ENCODE assay signal across 28 cellular contexts in genomic region chr2:219512524-219513216, GRCh38. TPM values are rescaled to one million over a fixed set of nuclear protein-coding genes. Genes with fewer than 3 reads are reported as not detected.
DNase-seq lines count a peak whose midpoint lies in the region; ATAC-seq, FAIRE-seq and TF ChIP-seq lines count a peak whose summit lies in the region.
"Had no signal": no experiment of that assay in that cellular context is flagged by ENCODE, and none has a peak within 500 bp of the region (broad histone marks: within the 10 kb centered on the region; RNA-seq: fewer than 3 reads in every experiment).

No MANE protein-coding gene starts in this region.

- H3K36me3 ChIP-seq in HepG2 (replicated peaks in 1 of 2; ENCODE audit: control insufficient read depth in 1 of 2, insufficient read depth in 2 of 2, low read length in 2 of 2) (no peaks in the 10 kb centered on the region), right lobe of liver (no peaks in the 10 kb centered on the region), WERI-Rb-1 (no peaks in the 10 kb centered on the region; the same call in 1 of the 2 replicates), prostate gland (no peaks in the 10 kb centered on the region)
- H3K36me3 ChIP-seq: suprapubic skin had no signal

- no peaks in the 10 kb centered on the region for H3K79me2 ChIP-seq in HepG2 (ENCODE audit: insufficient read depth, low read length)

- H3K4me3 Mint-ChIP-seq in nephron: peak overlapping the region in 1 of 3 experiments; percentile 66
- H3K4me3 Mint-ChIP-seq: activated naive CD4-positive, alpha-beta T cell treated with anti-CD3 and anti-CD28 coated beads, Interleukin-2, amount 50 U/mL, for 24 hours; stimulated activated memory B cell treated with anti-CD40 and anti-IgM and Interleukin-4, amounts not matched to agents 10 μg/mL and 1 μg/mL and 100 μg/mL, for 72 hours had no signal

- peaks cover 11% of the 10 kb centered on the region; the same call in 1 of the 2 replicates for H4K20me1 ChIP-seq in HepG2 (ENCODE audit: insufficient read depth, low read length)

- H3K27me3 Mint-ChIP-seq in nephron (ENCODE audit: low read depth): peaks cover 78% of the 10 kb centered on the region

- H3K9ac ChIP-seq in HepG2 (ENCODE audit: insufficient read depth, low read depth, low read length): no peak overlapping the region
- H3K9ac ChIP-seq: KMS-11 had no signal

- H3K4me3 ChIP-seq in HepG2 (replicated peaks in 1 of 3; ENCODE audit: insufficient read depth in 1 of 3, low read depth in 2 of 3, low read length in 3 of 3): peak overlapping the region in 1 of 3 experiments; percentile 10; a peak in 1 of 6 replicates
- no peak overlapping the region for H3K4me3 ChIP-seq in right lobe of liver
- peak overlapping the region; percentile 26 for H3K4me3 ChIP-seq in WERI-Rb-1 (ENCODE audit: low read depth, low read length)
- H3K4me3 ChIP-seq in prostate gland: no peak overlapping the region
- H3K4me3 ChIP-seq: GM12878, lung, suprapubic skin had no signal

- peaks cover 34% of the 10 kb centered on the region for H3K4me1 ChIP-seq in HepG2 (ENCODE audit: insufficient read depth, low read length)
- H3K4me1 ChIP-seq in right lobe of liver: peaks cover 0 to 3% (median 0%) of the 10 kb centered on the region in 4 donors
- H3K4me1 ChIP-seq in prostate gland (replicated peaks): peaks cover 2% of the 10 kb centered on the region

- H3K9me3 ChIP-seq in HepG2 (ENCODE audit: low read length) (no peaks in the 10 kb centered on the region), right lobe of liver (no peaks in the 10 kb centered on the region), WERI-Rb-1 (ENCODE audit: severe bottlenecking) (no peaks in the 10 kb centered on the region), prostate gland (no peaks in the 10 kb centered on the region)
- H3K9me3 ChIP-seq: suprapubic skin had no signal

- TF ChIP-seq EP300 in HepG2 (IDR thresholded peaks at IDR 0.05; ENCODE audit: low read depth in 2 of 2, low read length in 2 of 2) (no peak), HepG2 (CRISPR knock-in tag; IDR thresholded peaks at IDR 0.05; ENCODE audit: borderline replicate concordance) (no peak)

- no peak overlapping the region for H2AFZ ChIP-seq in HepG2 (ENCODE audit: low read length)

- BruUV-seq in HepG2 (replicated peaks; lab: Mats Ljungman, UMichigan): no TSS peak

- FAIRE-seq in HepG2 (lab: Jason Lieb, UNC): no peak
- FAIRE-seq: GM12878, urothelium cell line had no signal

- DNase-seq in HepG2 (ENCODE audit: low spot score) (no peak), right lobe of liver (no peak), WERI-Rb-1 (peak; percentile 92), prostate gland (ENCODE audit: low spot score) (no peak), NCI-H748 treated with DMSO at 0.1 percent for 48 hours (lab: John Stamatoyannopoulos, UW) (no peak)
- DNase-seq: activated CD4-positive, alpha-beta T cell treated with anti-CD3 and anti-CD28 coated beads, Interleukin-2, amount 50 U/mL, for 4 hours; activated CD4-positive, CD25-positive, alpha-beta regulatory T cell; activated CD8-positive, alpha-beta memory T cell treated with anti-CD3 and anti-CD28 coated beads, Interleukin-2, amount 50 U/mL, for 4 hours; NCI-H187 treated with DMSO at 0.1 percent for 48 hours; NCI-H226; nucleus accumbens; Right ventricle myocardium superior; SW 1271; T1000 had no signal

- POLR2A ChIA-PET in HepG2 (lab: Yijun Ruan, JAX): interaction anchor here (7.7 kb wide), 1 partner anchor 14 kb away, joined by 94 read pairs; the partner anchor contains the start of gene GMPPA

- H3K27ac Mint-ChIP-seq in nephron: peak overlapping the region; percentile 53 to 66 (median 63)
- H3K27ac Mint-ChIP-seq: activated naive CD4-positive, alpha-beta T cell treated with anti-CD3 and anti-CD28 coated beads, Interleukin-2, amount 50 U/mL, for 24 hours; stimulated activated memory B cell treated with anti-CD40 and anti-IgM and Interleukin-4, amounts not matched to agents 10 μg/mL and 1 μg/mL and 100 μg/mL, for 72 hours had no signal

- in situ Hi-C loops in HepG2 (cut with HindIII; ENCODE audit: extremely low pct_ligation_motif_present, low pct_unique_long_range_greater_than_20kb): no loop called here

- no peaks in the 10 kb centered on the region for H3K36me3 Mint-ChIP-seq in nephron (ENCODE audit: low read depth)
- H3K36me3 Mint-ChIP-seq: activated naive CD4-positive, alpha-beta T cell treated with anti-CD3 and anti-CD28 coated beads, Interleukin-2, amount 50 U/mL, for 24 hours had no signal

- TF ChIP-seq POLR2A in HepG2 (IDR thresholded peaks at IDR 0.05; ENCODE audit: insufficient read depth in 1 of 2, low read depth in 2 of 2, low read length in 2 of 2): no peak
- TF ChIP-seq POLR2A in right lobe of liver (IDR thresholded peaks at IDR 0.05): no peak
- no peak for TF ChIP-seq POLR2A in prostate gland (IDR thresholded peaks at IDR 0.05)

- TF ChIP-seq RAD21 in HepG2 (CRISPR knock-in tag; IDR thresholded peaks at IDR 0.05): peak; percentile 15; the same call in 1 of the 2 replicates

- TF ChIP-seq CTCF in HepG2 (CRISPR knock-in tag; IDR thresholded peaks at IDR 0.05) (peak; percentile 36; the same call in 1 of the 2 replicates), right lobe of liver (IDR thresholded peaks at IDR 0.05) (no peak), WERI-Rb-1 (IDR thresholded peaks at IDR 0.05; ENCODE audit: low read depth, low read length) (no peak), nephron (IDR thresholded peaks at IDR 0.05; ENCODE audit: unreplicated experiment in 3 of 3) (no peak), prostate gland (IDR thresholded peaks at IDR 0.05) (no peak)

- ATAC-seq in HepG2 (peak; percentile 42), right lobe of liver (no peak), GM18498 (IDR thresholded peaks at IDR 0.05; ENCODE audit: unreplicated experiment) (no peak), HG03354 (IDR thresholded peaks at IDR 0.05; ENCODE audit: poor library complexity, severe bottlenecking, unreplicated experiment) (no peak)
- ATAC-seq: GM12878; stimulated activated memory B cell treated with anti-CD40 and anti-IgM and Interleukin-4, amounts not matched to agents 10 μg/mL and 1 μg/mL and 100 μg/mL, for 72 hours had no signal

- CTCF ChIA-PET in HepG2 (lab: Yijun Ruan, JAX; ENCODE audit: low intra/inter-chr PET ratio, low total read pairs): no interaction called here

- H3K27ac ChIP-seq in HepG2 (ENCODE audit: extremely low read length, insufficient read depth, low read length): no peak overlapping the region
- H3K27ac ChIP-seq in right lobe of liver: no peak overlapping the region
- peak overlapping the region; percentile 98 for H3K27ac ChIP-seq in WERI-Rb-1
- H3K27ac ChIP-seq in prostate gland: no peak overlapping the region
- H3K27ac ChIP-seq: KMS-11, suprapubic skin had no signal

- no peaks in the 10 kb centered on the region for H3K9me3 Mint-ChIP-seq in nephron
- H3K9me3 Mint-ChIP-seq: activated naive CD4-positive, alpha-beta T cell treated with anti-CD3 and anti-CD28 coated beads, Interleukin-2, amount 50 U/mL, for 24 hours; stimulated activated memory B cell treated with anti-CD40 and anti-IgM and Interleukin-4, amounts not matched to agents 10 μg/mL and 1 μg/mL and 100 μg/mL, for 72 hours had no signal

- H3K27me3 ChIP-seq in HepG2 (ENCODE audit: control insufficient read depth in 1 of 2, insufficient read depth in 2 of 2, low read length in 2 of 2) (peaks cover 16 to 68% of the 10 kb centered on the region in 2 experiments), right lobe of liver (no peaks in the 10 kb centered on the region), WERI-Rb-1 (ENCODE audit: insufficient read depth, low read depth, severe bottlenecking) (no peaks in the 10 kb centered on the region), prostate gland (replicated peaks; ENCODE audit: insufficient read depth) (peaks cover 9% of the 10 kb centered on the region)

- H3K4me2 ChIP-seq in HepG2 (ENCODE audit: low read depth, low read length): peak overlapping the region; percentile 20
- H3K4me2 ChIP-seq: KMS-11 had no signal

- WGBS in HepG2 (ENCODE audit: low lambda C conversion rate): 2% methylated on average over 15 of the region's 16 CpGs
- WGBS in right lobe of liver (ENCODE audit: insufficient coverage, low coverage, low lambda C conversion rate, missing lambda C conversion rate): 12% methylated on average over 13 of the region's 16 CpGs
- 38% methylated on average over 16 of the region's 16 CpGs for WGBS in prostate gland

- intact Hi-C loops in HepG2 (cut with micrococcal nuclease; ENCODE audit: unreplicated experiment) (no loop called here), right lobe of liver (cut with DNase I) (no loop called here), prostate gland (cut with DNase I) (loop anchor here (10.0 kb wide), 1 partner anchor 338 kb away; the partner anchor contains the start of genes CNPPD1, RETREG2 and SLC23A3)

- peaks cover 65% of the 10 kb centered on the region for H3K4me1 Mint-ChIP-seq in nephron

RNA-seq across cellular contexts. Expression of gene ASIC4, which starts 1.6 kb away (rescaled TPM):
- total RNA-seq in HepG2 (2016; rRNA removed; fragmentation: Illumina TruSeq; extraction: Trizol): not detected in 2 replicates
- total RNA-seq in HepG2 (2016; cell fraction: cytosol; rRNA removed; fragmentation: Illumina TruSeq; extraction: Trizol; ENCODE audit: low read depth): not detected in 2 replicates
- total RNA-seq in HepG2 (2016; cell fraction: insoluble cytoplasmic fraction; rRNA removed; fragmentation: Illumina TruSeq; extraction: Trizol): not detected in 2 replicates
- total RNA-seq in HepG2 (2016; cell fraction: membrane; rRNA removed; fragmentation: Illumina TruSeq; extraction: Trizol): not detected in 2 replicates
- total RNA-seq in HepG2 (2016; cell fraction: nucleus; rRNA removed; fragmentation: Illumina TruSeq; extraction: Trizol): not detected in 2 replicates
- polyA plus RNA-seq in HepG2 (2011; rRNA removed): 0.03 TPM in 2 replicates
- polyA plus RNA-seq in HepG2 (2011; cell fraction: cytosol; rRNA removed): 0.01 TPM in 1 of 2 replicates, not detected in the other
- polyA plus RNA-seq in HepG2 (2011; cell fraction: nucleus; rRNA removed): 0.23 and 0.24 TPM in 2 replicates
- not detected in 2 replicates for polyA plus RNA-seq in HepG2 (2012)
- polyA plus RNA-seq in HepG2 (2016; cell fraction: cytosol; fragmentation: Illumina TruSeq; extraction: Trizol; ENCODE audit: low read depth): not detected in 2 replicates
- polyA plus RNA-seq in HepG2 (2016; cell fraction: insoluble cytoplasmic fraction; fragmentation: Illumina TruSeq; extraction: Trizol; ENCODE audit: low read depth): not detected in 2 replicates
- polyA plus RNA-seq in HepG2 (2016; cell fraction: membrane; fragmentation: Illumina TruSeq; extraction: Trizol; ENCODE audit: low read depth): not detected in 2 replicates
- polyA plus RNA-seq in HepG2 (2016; cell fraction: nucleus; fragmentation: Illumina TruSeq; extraction: Trizol; ENCODE audit: insufficient read depth, low read depth): 0.16 TPM in 1 of 2 replicates, not detected in the other
- polyA minus RNA-seq in HepG2 (2011; rRNA and poly(A)+ RNA removed; ENCODE audit: low replicate concordance): 0.06 and 0.07 TPM in 2 replicates
- polyA minus RNA-seq in HepG2 (2011; cell fraction: cytosol; rRNA and poly(A)+ RNA removed): not detected in 2 replicates
- 0.12 and 0.26 TPM in 2 replicates for polyA minus RNA-seq in HepG2 (2011; cell fraction: nucleus; rRNA and poly(A)+ RNA removed)
- not detected for total RNA-seq in right lobe of liver
- total RNA-seq in prostate gland: under 1 TPM; 0.09 to 0.45 TPM
- total RNA-seq: Daoy, glomerular endothelial cell, GM12878, mucosa of gallbladder, Right ventricle myocardium superior, suprapubic skin had no signal
- polyA plus RNA-seq: fibroblast of lung had no signal

RNA-seq across cellular contexts. Expression of gene GMPPA, which starts 14.0 kb away (rescaled TPM):
- 81.1 and 88.7 TPM in 2 replicates for total RNA-seq in HepG2 (2016; rRNA removed; fragmentation: Illumina TruSeq; extraction: Trizol)
- total RNA-seq in HepG2 (2016; cell fraction: cytosol; rRNA removed; fragmentation: Illumina TruSeq; extraction: Trizol; ENCODE audit: low read depth): 41.1 and 50.9 TPM in 2 replicates
- total RNA-seq in HepG2 (2016; cell fraction: insoluble cytoplasmic fraction; rRNA removed; fragmentation: Illumina TruSeq; extraction: Trizol): 81.2 and 82.9 TPM in 2 replicates
- 59.8 and 79.0 TPM in 2 replicates for total RNA-seq in HepG2 (2016; cell fraction: membrane; rRNA removed; fragmentation: Illumina TruSeq; extraction: Trizol)
- 39.6 and 46.3 TPM in 2 replicates for total RNA-seq in HepG2 (2016; cell fraction: nucleus; rRNA removed; fragmentation: Illumina TruSeq; extraction: Trizol)
- polyA plus RNA-seq in HepG2 (2011; rRNA removed): 106 and 115 TPM in 2 replicates
- 98.1 and 128 TPM in 2 replicates for polyA plus RNA-seq in HepG2 (2011; cell fraction: cytosol; rRNA removed)
- 123 and 155 TPM in 2 replicates for polyA plus RNA-seq in HepG2 (2011; cell fraction: nucleus; rRNA removed)
- 44.8 and 45.3 TPM in 2 replicates for polyA plus RNA-seq in HepG2 (2012)
- polyA plus RNA-seq in HepG2 (2016; cell fraction: cytosol; fragmentation: Illumina TruSeq; extraction: Trizol; ENCODE audit: low read depth): 40.7 and 53.5 TPM in 2 replicates
- 88.1 and 98.3 TPM in 2 replicates for polyA plus RNA-seq in HepG2 (2016; cell fraction: insoluble cytoplasmic fraction; fragmentation: Illumina TruSeq; extraction: Trizol; ENCODE audit: low read depth)
- 54.7 and 71.1 TPM in 2 replicates for polyA plus RNA-seq in HepG2 (2016; cell fraction: membrane; fragmentation: Illumina TruSeq; extraction: Trizol; ENCODE audit: low read depth)
- polyA plus RNA-seq in HepG2 (2016; cell fraction: nucleus; fragmentation: Illumina TruSeq; extraction: Trizol; ENCODE audit: insufficient read depth, low read depth): 87.2 and 90.5 TPM in 2 replicates
- 98.5 and 174 TPM in 2 replicates for polyA minus RNA-seq in HepG2 (2011; rRNA and poly(A)+ RNA removed; ENCODE audit: low replicate concordance)
- polyA minus RNA-seq in HepG2 (2011; cell fraction: cytosol; rRNA and poly(A)+ RNA removed): 43.2 and 68.0 TPM in 2 replicates
- 32.6 and 38.2 TPM in 2 replicates for polyA minus RNA-seq in HepG2 (2011; cell fraction: nucleus; rRNA and poly(A)+ RNA removed)
- 10 to 100 TPM; 21.7 to 54.1 (median 40.2) TPM for total RNA-seq in right lobe of liver
- total RNA-seq in prostate gland: 10 to 100 TPM; 41.2 to 53.8 TPM

RNA-seq across cellular contexts. Expression of gene CHPF, which starts 30.9 kb away (rescaled TPM):
- total RNA-seq in HepG2 (2016; rRNA removed; fragmentation: Illumina TruSeq; extraction: Trizol) (34.7 and 79.6 TPM in 2 replicates), right lobe of liver (100 to 1,000 TPM in 2 of 6 experiments, 10 to 100 TPM in 4; 33.2 to 183 (median 39.6) TPM), prostate gland (100 to 1,000 TPM; 150 to 819 TPM)
- 21.6 and 22.1 TPM in 2 replicates for total RNA-seq in HepG2 (2016; cell fraction: cytosol; rRNA removed; fragmentation: Illumina TruSeq; extraction: Trizol; ENCODE audit: low read depth)
- total RNA-seq in HepG2 (2016; cell fraction: insoluble cytoplasmic fraction; rRNA removed; fragmentation: Illumina TruSeq; extraction: Trizol): 36.0 and 80.8 TPM in 2 replicates
- 42.0 and 50.0 TPM in 2 replicates for total RNA-seq in HepG2 (2016; cell fraction: membrane; rRNA removed; fragmentation: Illumina TruSeq; extraction: Trizol)
- 65.5 and 76.8 TPM in 2 replicates for total RNA-seq in HepG2 (2016; cell fraction: nucleus; rRNA removed; fragmentation: Illumina TruSeq; extraction: Trizol)
- polyA plus RNA-seq in HepG2 (2011; rRNA removed): 111 and 171 TPM in 2 replicates
- 120 and 244 TPM in 2 replicates for polyA plus RNA-seq in HepG2 (2011; cell fraction: cytosol; rRNA removed)
- polyA plus RNA-seq in HepG2 (2011; cell fraction: nucleus; rRNA removed): 203 and 211 TPM in 2 replicates
- polyA plus RNA-seq in HepG2 (2012): 115 and 161 TPM in 2 replicates
- 21.7 and 22.6 TPM in 2 replicates for polyA plus RNA-seq in HepG2 (2016; cell fraction: cytosol; fragmentation: Illumina TruSeq; extraction: Trizol; ENCODE audit: low read depth)
- polyA plus RNA-seq in HepG2 (2016; cell fraction: insoluble cytoplasmic fraction; fragmentation: Illumina TruSeq; extraction: Trizol; ENCODE audit: low read depth): 45.9 and 55.3 TPM in 2 replicates
- polyA plus RNA-seq in HepG2 (2016; cell fraction: membrane; fragmentation: Illumina TruSeq; extraction: Trizol; ENCODE audit: low read depth): 40.5 and 41.4 TPM in 2 replicates
- 139 and 143 TPM in 2 replicates for polyA plus RNA-seq in HepG2 (2016; cell fraction: nucleus; fragmentation: Illumina TruSeq; extraction: Trizol; ENCODE audit: insufficient read depth, low read depth)
- 12.1 and 292 TPM in 2 replicates for polyA minus RNA-seq in HepG2 (2011; rRNA and poly(A)+ RNA removed; ENCODE audit: low replicate concordance)
- polyA minus RNA-seq in HepG2 (2011; cell fraction: cytosol; rRNA and poly(A)+ RNA removed): 137 and 143 TPM in 2 replicates
- polyA minus RNA-seq in HepG2 (2011; cell fraction: nucleus; rRNA and poly(A)+ RNA removed): 45.4 and 47.0 TPM in 2 replicates

RNA-seq across cellular contexts. Expression of gene TMEM198, which starts 31.2 kb away (rescaled TPM):
- total RNA-seq in HepG2 (2016; rRNA removed; fragmentation: Illumina TruSeq; extraction: Trizol) (11.6 and 17.3 TPM in 2 replicates), right lobe of liver (1 to 10 TPM in 5 of 6 experiments, under 1 TPM in 1; 0.68 to 3.2 (median 1.2) TPM), prostate gland (10 to 100 TPM in 1 of 2 donors, 1 to 10 TPM in 1; 5.7 to 11.5 TPM)
- total RNA-seq in HepG2 (2016; cell fraction: cytosol; rRNA removed; fragmentation: Illumina TruSeq; extraction: Trizol; ENCODE audit: low read depth): 12.3 and 16.3 TPM in 2 replicates
- 10.7 and 17.8 TPM in 2 replicates for total RNA-seq in HepG2 (2016; cell fraction: insoluble cytoplasmic fraction; rRNA removed; fragmentation: Illumina TruSeq; extraction: Trizol)
- total RNA-seq in HepG2 (2016; cell fraction: membrane; rRNA removed; fragmentation: Illumina TruSeq; extraction: Trizol): 26.8 and 32.4 TPM in 2 replicates
- total RNA-seq in HepG2 (2016; cell fraction: nucleus; rRNA removed; fragmentation: Illumina TruSeq; extraction: Trizol): 9.3 and 11.7 TPM in 2 replicates
- polyA plus RNA-seq in HepG2 (2011; rRNA removed): 23.5 and 40.8 TPM in 2 replicates
- 43.6 and 52.1 TPM in 2 replicates for polyA plus RNA-seq in HepG2 (2011; cell fraction: cytosol; rRNA removed)
- polyA plus RNA-seq in HepG2 (2011; cell fraction: nucleus; rRNA removed): 61.3 and 68.7 TPM in 2 replicates
- polyA plus RNA-seq in HepG2 (2012): 41.3 and 49.8 TPM in 2 replicates
- polyA plus RNA-seq in HepG2 (2016; cell fraction: cytosol; fragmentation: Illumina TruSeq; extraction: Trizol; ENCODE audit: low read depth): 16.5 and 21.1 TPM in 2 replicates
- polyA plus RNA-seq in HepG2 (2016; cell fraction: insoluble cytoplasmic fraction; fragmentation: Illumina TruSeq; extraction: Trizol; ENCODE audit: low read depth): 12.8 and 14.5 TPM in 2 replicates
- 27.9 and 28.1 TPM in 2 replicates for polyA plus RNA-seq in HepG2 (2016; cell fraction: membrane; fragmentation: Illumina TruSeq; extraction: Trizol; ENCODE audit: low read depth)
- polyA plus RNA-seq in HepG2 (2016; cell fraction: nucleus; fragmentation: Illumina TruSeq; extraction: Trizol; ENCODE audit: insufficient read depth, low read depth): 17.1 and 19.3 TPM in 2 replicates
- polyA minus RNA-seq in HepG2 (2011; rRNA and poly(A)+ RNA removed; ENCODE audit: low replicate concordance): 2.1 and 67.2 TPM in 2 replicates
- 26.3 and 28.6 TPM in 2 replicates for polyA minus RNA-seq in HepG2 (2011; cell fraction: cytosol; rRNA and poly(A)+ RNA removed)
- polyA minus RNA-seq in HepG2 (2011; cell fraction: nucleus; rRNA and poly(A)+ RNA removed): 12.9 and 13.6 TPM in 2 replicates

RNA-seq across cellular contexts. Expression of gene OBSL1, which starts 58.7 kb away (rescaled TPM):
- total RNA-seq in HepG2 (2016; rRNA removed; fragmentation: Illumina TruSeq; extraction: Trizol) (65.4 and 86.7 TPM in 2 replicates), right lobe of liver (10 to 100 TPM; 27.0 to 42.5 (median 39.4) TPM), prostate gland (100 to 1,000 TPM; 142 to 330 TPM)
- 17.5 and 19.8 TPM in 2 replicates for total RNA-seq in HepG2 (2016; cell fraction: cytosol; rRNA removed; fragmentation: Illumina TruSeq; extraction: Trizol; ENCODE audit: low read depth)
- 54.2 and 89.3 TPM in 2 replicates for total RNA-seq in HepG2 (2016; cell fraction: insoluble cytoplasmic fraction; rRNA removed; fragmentation: Illumina TruSeq; extraction: Trizol)
- 30.2 and 34.7 TPM in 2 replicates for total RNA-seq in HepG2 (2016; cell fraction: membrane; rRNA removed; fragmentation: Illumina TruSeq; extraction: Trizol)
- 65.9 and 71.3 TPM in 2 replicates for total RNA-seq in HepG2 (2016; cell fraction: nucleus; rRNA removed; fragmentation: Illumina TruSeq; extraction: Trizol)
- 218 and 229 TPM in 2 replicates for polyA plus RNA-seq in HepG2 (2011; rRNA removed)
- 176 and 256 TPM in 2 replicates for polyA plus RNA-seq in HepG2 (2011; cell fraction: cytosol; rRNA removed)
- 886 and 1,174 TPM in 2 replicates for polyA plus RNA-seq in HepG2 (2011; cell fraction: nucleus; rRNA removed)
- polyA plus RNA-seq in HepG2 (2012): 161 and 176 TPM in 2 replicates
- polyA plus RNA-seq in HepG2 (2016; cell fraction: cytosol; fragmentation: Illumina TruSeq; extraction: Trizol; ENCODE audit: low read depth): 10.0 and 11.3 TPM in 2 replicates
- polyA plus RNA-seq in HepG2 (2016; cell fraction: insoluble cytoplasmic fraction; fragmentation: Illumina TruSeq; extraction: Trizol; ENCODE audit: low read depth): 66.1 and 91.2 TPM in 2 replicates
- 22.2 and 25.7 TPM in 2 replicates for polyA plus RNA-seq in HepG2 (2016; cell fraction: membrane; fragmentation: Illumina TruSeq; extraction: Trizol; ENCODE audit: low read depth)
- polyA plus RNA-seq in HepG2 (2016; cell fraction: nucleus; fragmentation: Illumina TruSeq; extraction: Trizol; ENCODE audit: insufficient read depth, low read depth): 147 and 161 TPM in 2 replicates
- polyA minus RNA-seq in HepG2 (2011; rRNA and poly(A)+ RNA removed; ENCODE audit: low replicate concordance): 27.0 and 477 TPM in 2 replicates
- 210 and 260 TPM in 2 replicates for polyA minus RNA-seq in HepG2 (2011; cell fraction: cytosol; rRNA and poly(A)+ RNA removed)
- polyA minus RNA-seq in HepG2 (2011; cell fraction: nucleus; rRNA and poly(A)+ RNA removed): 189 and 199 TPM in 2 replicates
